In genomic region chrX:146385529-146385928, GRCh38 we compare ENCODE assay signal across 34 cellular contexts.
"Had no signal": no experiment of that assay in that cellular context is flagged by ENCODE, and none has a peak within 500 bp of the region (broad histone marks: within the 10 kb centered on the region; RNA-seq: fewer than 3 reads in every experiment).

No MANE protein-coding gene starts in this region.

- H3K4me3 ChIP-seq: MG63 had no signal

- H3K9ac ChIP-seq: KMS-11 had no signal

- H3K27me3 ChIP-seq: MG63 had no signal

- DNase-seq: Karpas-422, Kasumi-1, MG63, MM.1S, MV-4-11, NCI-H1048, NCI-H1092, NCI-H1092 treated with DMSO at 0.1 percent for 48 hours, NCI-H1105, NCI-H1105 treated with DMSO at 0.1 percent for 48 hours, NCI-H1417, NCI-H1417 treated with DMSO at 0.1 percent for 48 hours, NCI-H1436, NCI-H1436 treated with DMSO at 0.1 percent for 48 hours, NCI-H146, NCI-H1694, NCI-H1694 treated with DMSO at 0.1 percent for 48 hours, NCI-H187, NCI-H187 treated with DMSO at 0.1 percent for 48 hours, NCI-H1930, NCI-H2029, NCI-H2029 treated with DMSO at 0.1 percent for 48 hours, NCI-H2081, NCI-H2081 treated with DMSO at 0.1 percent for 48 hours, NCI-H2107, NCI-H2171, NCI-H2171 treated with DMSO at 0.1 percent for 48 hours, NCI-H2227 treated with DMSO at 0.1 percent for 48 hours, NCI-H226, NCI-H345, NCI-H446, NCI-H446 treated with DMSO at 0.1 percent for 48 hours, NCI-H510A had no signal

- H3K27ac ChIP-seq: KMS-11 had no signal

- H3K9me3 ChIP-seq: MG63 had no signal

- H3K36me3 ChIP-seq: MG63 had no signal

- H3K4me2 ChIP-seq: KMS-11 had no signal
